Comparison of ENCODE assay signal across 13 cellular contexts in genomic region chr1:60857851-60858250, GRCh38.
"Had no signal": no experiment of that assay in that cellular context is flagged by ENCODE, and none has a peak within 500 bp of the region (broad histone marks: within the 10 kb centered on the region; RNA-seq: fewer than 3 reads in every experiment).

No MANE protein-coding gene starts in this region.

- H3K27me3 Mint-ChIP-seq: dendritic cell treated with granulocyte-macrophage colony-stimulating factor and Interleukin-4, amounts not matched to agents 40 ng/mL and 50 ng/mL, for 4 days; naive B cell had no signal

- H3K4me3 Mint-ChIP-seq: dendritic cell treated with granulocyte-macrophage colony-stimulating factor and Interleukin-4, amounts not matched to agents 40 ng/mL and 50 ng/mL, for 4 days; naive B cell had no signal

- H3K36me3 Mint-ChIP-seq: naive B cell had no signal

- ATAC-seq: gastroesophageal sphincter; left lobe of liver; right lobe of liver; stimulated activated naive CD8-positive, alpha-beta T cell treated with anti-CD3 and anti-CD28 coated beads, Interleukin-15, Interleukin-2, amounts not matched to agents 100 U/mL and 50 U/mL, for 24 hours had no signal

- DNase-seq: activated CD4-positive, alpha-beta T cell treated with anti-CD3 and anti-CD28 coated beads for 1 hour; activated CD4-positive, alpha-beta T cell treated with anti-CD3 and anti-CD28 coated beads, Interleukin-2, amount 50 U/mL, for 4 hours; activated naive CD4-positive, alpha-beta T cell; activated T-cell treated with anti-CD3 and anti-CD28 coated beads for 4 hours; effector memory CD4-positive, alpha-beta T cell; naive B cell; ovary; right lobe of liver; stimulated activated naive CD8-positive, alpha-beta T cell treated with anti-CD3 and anti-CD28 coated beads, Interleukin-15, Interleukin-2, amounts not matched to agents 100 U/mL and 50 U/mL, for 24 hours; transverse colon had no signal

- H3K4me1 Mint-ChIP-seq: naive B cell had no signal

- H3K27ac Mint-ChIP-seq: dendritic cell treated with granulocyte-macrophage colony-stimulating factor and Interleukin-4, amounts not matched to agents 40 ng/mL and 50 ng/mL, for 4 days; naive B cell had no signal

- H3K9me3 Mint-ChIP-seq: dendritic cell treated with granulocyte-macrophage colony-stimulating factor and Interleukin-4, amounts not matched to agents 40 ng/mL and 50 ng/mL, for 4 days; naive B cell had no signal
